28 cellular contexts compared by ENCODE assay signal in the genomic region with DNA sequence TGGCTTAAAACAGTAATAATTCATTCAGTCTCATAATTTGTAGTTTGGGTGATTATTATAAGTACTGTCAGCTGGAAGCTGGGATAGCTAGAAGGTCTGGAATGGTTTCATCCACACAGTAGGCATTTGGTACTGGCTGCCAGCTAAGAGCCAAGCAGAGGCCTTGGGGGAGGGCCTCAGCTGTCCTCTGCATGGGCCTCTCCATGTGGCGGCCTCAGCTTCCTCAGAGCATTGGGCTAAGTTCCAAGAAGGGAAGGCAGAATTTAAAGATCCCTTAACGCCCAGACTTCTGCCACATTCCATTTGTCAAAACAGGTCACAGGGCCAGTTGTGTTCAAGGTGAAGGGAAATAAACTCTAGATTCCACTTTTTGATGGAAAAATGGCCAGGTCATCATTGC.
"Had no signal": no experiment of that assay in that cellular context is flagged by ENCODE, and none has a peak within 500 bp of the region (broad histone marks: within the 10 kb centered on the region; RNA-seq: fewer than 3 reads in every experiment).

No MANE protein-coding gene starts in this region.

- H3K4me3 ChIP-seq: colonic mucosa, MG63 had no signal

- H3K36me3 ChIP-seq: brain microvascular endothelial cell, colonic mucosa, MG63 had no signal

- H3K27me3 ChIP-seq: brain microvascular endothelial cell, colonic mucosa, MG63 had no signal

- DNase-seq: activated CD4-positive, alpha-beta memory T cell treated with anti-CD3 and anti-CD28 coated beads for 36 hours; activated CD4-positive, alpha-beta T cell treated with anti-CD3 and anti-CD28 coated beads for 36 hours; activated CD4-positive, alpha-beta T cell treated with anti-CD3 and anti-CD28 coated beads, Interleukin-2, amount 50 U/mL, for 1 hour; activated CD8-positive, alpha-beta memory T cell treated with anti-CD3 and anti-CD28 coated beads for 24 hours; activated CD8-positive, alpha-beta memory T cell treated with anti-CD3 and anti-CD28 coated beads, Interleukin-2, amount 10 ng/mL, durations not matched to agents 7 days and 5 days; activated CD8-positive, alpha-beta memory T cell treated with anti-CD3 and anti-CD28 coated beads, Interleukin-2, amount 50 U/mL, for 48 hours; activated effector memory CD4-positive, alpha-beta T cell treated with anti-CD3 and anti-CD28 coated beads, Interleukin-2, amount 50 U/mL, for 16 hours; activated naive CD4-positive, alpha-beta T cell; activated naive CD4-positive, alpha-beta T cell treated with anti-CD3 and anti-CD28 coated beads, Interleukin-2, amount 50 U/mL, for 16 hours; activated naive CD8-positive, alpha-beta T cell treated with anti-CD3 and anti-CD28 coated beads for 36 hours; activated T-cell treated with anti-CD3 and anti-CD28 coated beads, Interleukin-2, amount 50 U/mL, for 48 hours; amniotic stem cell; aorta; brain microvascular endothelial cell; central memory CD4-positive, alpha-beta T cell; colonic mucosa; KG1; MG63; NCI-H1092; NCI-H1436 treated with DMSO at 0.1 percent for 48 hours; NCI-H1694 treated with DMSO at 0.1 percent for 48 hours; NCI-H2029 treated with DMSO at 0.1 percent for 48 hours; NCI-H2171 treated with DMSO at 0.1 percent for 48 hours; NCI-H2227 treated with DMSO at 0.1 percent for 48 hours; NCI-H524; RPMI8226; SIG-M5; T1000 had no signal
